In genomic region chr12:49618576-49618975, GRCh38 we compare ENCODE assay signal across 27 cellular contexts. TPM values are rescaled to one million over a fixed set of nuclear protein-coding genes. Genes with fewer than 3 reads are reported as not detected.
A peak's percentile ranks its signal among the peaks of the same experiment; 100 is the strongest.
DNase-seq lines count a peak whose midpoint lies in the region; ATAC-seq, FAIRE-seq and TF ChIP-seq lines count a peak whose summit lies in the region.
"Had no signal": no experiment of that assay in that cellular context is flagged by ENCODE, and none has a peak within 500 bp of the region (broad histone marks: within the 10 kb centered on the region; RNA-seq: fewer than 3 reads in every experiment).

No MANE protein-coding gene starts in this region.

- H3K4me1 ChIP-seq in adipocyte (ENCODE audit: control insufficient read depth, insufficient read depth, low read length) (peaks cover 32% of the 10 kb centered on the region), pancreas (peaks cover 0 to 8% (median 4%) of the 10 kb centered on the region in 3 donors)
- H3K4me1 ChIP-seq: BE2C had no signal

- peak overlapping the region; percentile 57 for H3K27ac Mint-ChIP-seq in activated naive CD4-positive, alpha-beta T cell treated with anti-CD3 and anti-CD28 coated beads, Interleukin-2, amount 50 U/mL, for 24 hours
- peak overlapping the region; percentile 56 for H3K27ac Mint-ChIP-seq in stimulated activated memory B cell treated with anti-CD40 and anti-IgM and Interleukin-4, amounts not matched to agents 10 μg/mL and 1 μg/mL and 100 μg/mL, for 72 hours
- no peak overlapping the region for H3K27ac Mint-ChIP-seq in activated T-helper 2 cell treated with anti-CD3 and anti-CD28 coated beads, Interferon-gamma antibody, Interleukin-2, Interleukin-4, amounts not matched to agents 10 μg/mL and 5 μg/mL and 100 μg/mL, durations not matched to agents 14 hours and 24 hours and 36 hours
- H3K27ac Mint-ChIP-seq: CD14-positive monocyte; CD4-positive, alpha-beta T cell had no signal

- no peaks in the 10 kb centered on the region for H3K36me3 ChIP-seq in H7 (replicated peaks; ENCODE audit: control insufficient read depth, insufficient read depth, low read length)
- no peaks in the 10 kb centered on the region for H3K36me3 ChIP-seq in adipocyte (ENCODE audit: control insufficient read depth, insufficient read depth, low read length, severe bottlenecking)
- H3K36me3 ChIP-seq in pancreas: no peaks in the 10 kb centered on the region
- H3K36me3 ChIP-seq: BE2C, HAP-1 had no signal

- no peak for TF ChIP-seq CTCF in pancreas (IDR thresholded peaks at IDR 0.05)

- no peak overlapping the region for H3K9ac ChIP-seq in adipocyte (ENCODE audit: low read length)
- H3K9ac ChIP-seq: BLaER1 treated with 17β-estradiol and CSF1 and Interleukin-3, amounts not matched to agents 10 nM and 100 nM had no signal

- H3K9me3 Mint-ChIP-seq in activated naive CD4-positive, alpha-beta T cell treated with anti-CD3 and anti-CD28 coated beads, Interleukin-2, amount 50 U/mL, for 24 hours: no peaks in the 10 kb centered on the region
- H3K9me3 Mint-ChIP-seq in stimulated activated memory B cell treated with anti-CD40 and anti-IgM and Interleukin-4, amounts not matched to agents 10 μg/mL and 1 μg/mL and 100 μg/mL, for 72 hours: no peaks in the 10 kb centered on the region
- H3K9me3 Mint-ChIP-seq in activated T-helper 2 cell treated with anti-CD3 and anti-CD28 coated beads, Interferon-gamma antibody, Interleukin-2, Interleukin-4, amounts not matched to agents 10 μg/mL and 5 μg/mL and 100 μg/mL, durations not matched to agents 14 hours and 24 hours and 36 hours: peaks cover 15% of the 10 kb centered on the region
- H3K9me3 Mint-ChIP-seq: CD4-positive, alpha-beta T cell had no signal

- no peak for FAIRE-seq in pancreas (lab: Jason Lieb, UNC)
- FAIRE-seq: A549, D721Med, GM12878, GM19239 had no signal

- intact Hi-C loops in activated T-helper 2 cell treated with anti-CD3 and anti-CD28 coated beads, Interferon-gamma antibody, Interleukin-2, Interleukin-4, amounts not matched to agents 10 μg/mL and 5 μg/mL and 100 μg/mL, durations not matched to agents 14 hours and 24 hours and 36 hours (cut with micrococcal nuclease): no loop called here
- intact Hi-C loops in pancreas (cut with DNase I): no loop called here

- WGBS in pancreas, 2 donors: 62 to 68% methylated on average over 1 of the region's 1 CpG

- H3K4me1 Mint-ChIP-seq in activated naive CD4-positive, alpha-beta T cell treated with anti-CD3 and anti-CD28 coated beads, Interleukin-2, amount 50 U/mL, for 24 hours: peaks cover 20% of the 10 kb centered on the region
- peaks cover 32% of the 10 kb centered on the region for H3K4me1 Mint-ChIP-seq in stimulated activated memory B cell treated with anti-CD40 and anti-IgM and Interleukin-4, amounts not matched to agents 10 μg/mL and 1 μg/mL and 100 μg/mL, for 72 hours
- peaks cover 18% of the 10 kb centered on the region for H3K4me1 Mint-ChIP-seq in activated T-helper 2 cell treated with anti-CD3 and anti-CD28 coated beads, Interferon-gamma antibody, Interleukin-2, Interleukin-4, amounts not matched to agents 10 μg/mL and 5 μg/mL and 100 μg/mL, durations not matched to agents 14 hours and 24 hours and 36 hours (ENCODE audit: low read depth)

- no peak overlapping the region for H3K4me3 Mint-ChIP-seq in activated naive CD4-positive, alpha-beta T cell treated with anti-CD3 and anti-CD28 coated beads, Interleukin-2, amount 50 U/mL, for 24 hours
- H3K4me3 Mint-ChIP-seq in stimulated activated memory B cell treated with anti-CD40 and anti-IgM and Interleukin-4, amounts not matched to agents 10 μg/mL and 1 μg/mL and 100 μg/mL, for 72 hours: no peak overlapping the region
- H3K4me3 Mint-ChIP-seq in activated T-helper 2 cell treated with anti-CD3 and anti-CD28 coated beads, Interferon-gamma antibody, Interleukin-2, Interleukin-4, amounts not matched to agents 10 μg/mL and 5 μg/mL and 100 μg/mL, durations not matched to agents 14 hours and 24 hours and 36 hours (ENCODE audit: low read depth): no peak overlapping the region
- H3K4me3 Mint-ChIP-seq: CD4-positive, alpha-beta T cell had no signal

- H3K27me3 ChIP-seq in H7 (ENCODE audit: control insufficient read depth, insufficient read depth, low read length) (peaks cover 3% of the 10 kb centered on the region; the same call in 1 of the 2 replicates), adipocyte (replicated peaks; ENCODE audit: control insufficient read depth, insufficient read depth, low read length) (no peaks in the 10 kb centered on the region), pancreas (no peaks in the 10 kb centered on the region)
- H3K27me3 ChIP-seq: BE2C had no signal

- no peak for DNase-seq in activated naive CD4-positive, alpha-beta T cell treated with Interleukin-2 at 50 U/mL for 16 hours
- DNase-seq in H7 (peak; percentile 6), adipocyte (ENCODE audit: low read depth) (no peak), pancreas (no peak)
- DNase-seq in activated T-helper 2 cell treated with anti-CD3 and anti-CD28 coated beads, Interferon-gamma antibody, Interleukin-2, Interleukin-4, amounts not matched to agents 10 μg/mL and 5 μg/mL and 100 μg/mL, durations not matched to agents 14 hours and 24 hours and 36 hours (ENCODE audit: low spot score): no peak
- DNase-seq: 8988T; ACHN; AML-193; BE2C; CD4-positive, alpha-beta T cell; CD8-positive, alpha-beta memory T cell; COR-L47; DMS 273 treated with DMSO at 0.1 percent for 48 hours; DMS79; EL; GDM1; GOT3 had no signal

- no peaks in the 10 kb centered on the region for H3K36me3 Mint-ChIP-seq in activated naive CD4-positive, alpha-beta T cell treated with anti-CD3 and anti-CD28 coated beads, Interleukin-2, amount 50 U/mL, for 24 hours
- no peaks in the 10 kb centered on the region for H3K36me3 Mint-ChIP-seq in stimulated activated memory B cell treated with anti-CD40 and anti-IgM and Interleukin-4, amounts not matched to agents 10 μg/mL and 1 μg/mL and 100 μg/mL, for 72 hours
- H3K36me3 Mint-ChIP-seq in activated T-helper 2 cell treated with anti-CD3 and anti-CD28 coated beads, Interferon-gamma antibody, Interleukin-2, Interleukin-4, amounts not matched to agents 10 μg/mL and 5 μg/mL and 100 μg/mL, durations not matched to agents 14 hours and 24 hours and 36 hours (ENCODE audit: low read depth): no peaks in the 10 kb centered on the region
- H3K36me3 Mint-ChIP-seq: CD14-positive monocyte; CD8-positive, alpha-beta memory T cell had no signal

- H3K27ac ChIP-seq in pancreas: no peak overlapping the region
- H3K27ac ChIP-seq: A549; BLaER1 treated with 17β-estradiol and CSF1 and Interleukin-3, amounts not matched to agents 10 nM and 100 nM had no signal

- H3K9me3 ChIP-seq in adipocyte (ENCODE audit: control insufficient read depth, low read length): peaks cover 11% of the 10 kb centered on the region
- no peaks in the 10 kb centered on the region for H3K9me3 ChIP-seq in pancreas
- H3K9me3 ChIP-seq: BE2C, HAP-1 had no signal

- H3K4me3 ChIP-seq in H7 (ENCODE audit: insufficient read depth, low read depth, low read length) (no peak overlapping the region), adipocyte (ENCODE audit: low read length) (peak overlapping the region; percentile 0), pancreas (no peak overlapping the region)
- H3K4me3 ChIP-seq: A549; BLaER1 treated with 17β-estradiol and CSF1 and Interleukin-3, amounts not matched to agents 10 nM and 100 nM; GM12878; HAP-1 had no signal

- ATAC-seq in stimulated activated memory B cell treated with anti-CD40 and anti-IgM and Interleukin-4, amounts not matched to agents 10 μg/mL and 1 μg/mL and 100 μg/mL, for 72 hours: no peak
- no peak for ATAC-seq in HG02885 (IDR thresholded peaks at IDR 0.05; ENCODE audit: poor library complexity, unreplicated experiment)
- no peak for ATAC-seq in pancreas
- ATAC-seq: A549, GM12878 had no signal

- no peaks in the 10 kb centered on the region for H3K27me3 Mint-ChIP-seq in activated naive CD4-positive, alpha-beta T cell treated with anti-CD3 and anti-CD28 coated beads, Interleukin-2, amount 50 U/mL, for 24 hours
- peaks cover 17% of the 10 kb centered on the region for H3K27me3 Mint-ChIP-seq in stimulated activated memory B cell treated with anti-CD40 and anti-IgM and Interleukin-4, amounts not matched to agents 10 μg/mL and 1 μg/mL and 100 μg/mL, for 72 hours
- H3K27me3 Mint-ChIP-seq in activated T-helper 2 cell treated with anti-CD3 and anti-CD28 coated beads, Interferon-gamma antibody, Interleukin-2, Interleukin-4, amounts not matched to agents 10 μg/mL and 5 μg/mL and 100 μg/mL, durations not matched to agents 14 hours and 24 hours and 36 hours (ENCODE audit: low read depth): peaks cover 35% of the 10 kb centered on the region

RNA-seq across cellular contexts. Expression of gene PRPF40B, which starts 4.8 kb away (rescaled TPM):
- total RNA-seq in H7 (2014; rRNA removed; shearing (Covaris generic)): 22.9 and 28.9 TPM in 2 replicates
- total RNA-seq in activated T-helper 2 cell treated with anti-CD3 and anti-CD28 coated beads, Interferon-gamma antibody, Interleukin-2, Interleukin-4, amounts not matched to agents 10 μg/mL and 5 μg/mL and 100 μg/mL, durations not matched to agents 14 hours and 24 hours and 36 hours: 10.1 and 13.3 TPM in 2 replicates
- total RNA-seq in pancreas: 10 to 100 TPM; 11.2 to 19.9 (median 13.2) TPM
- polyA plus RNA-seq in pancreas: 10 to 100 TPM; 44.9 to 58.3 TPM

RNA-seq across cellular contexts. Expression of gene FAM186B, which starts 13.1 kb away (rescaled TPM):
- total RNA-seq in H7 (2014; rRNA removed; shearing (Covaris generic)): 0.11 and 0.21 TPM in 2 replicates
- total RNA-seq in activated T-helper 2 cell treated with anti-CD3 and anti-CD28 coated beads, Interferon-gamma antibody, Interleukin-2, Interleukin-4, amounts not matched to agents 10 μg/mL and 5 μg/mL and 100 μg/mL, durations not matched to agents 14 hours and 24 hours and 36 hours: 0.30 and 0.37 TPM in 2 replicates
- total RNA-seq in pancreas: 1 to 10 TPM in 2 of 6 donors, under 1 TPM in 4; 0.49 to 1.7 (median 0.83) TPM
- under 1 TPM; 0.56 to 0.65 TPM for polyA plus RNA-seq in pancreas
- polyA plus RNA-seq: CD14-positive monocyte; CD8-positive, alpha-beta memory T cell had no signal

RNA-seq across cellular contexts. Expression of gene MCRS1, which starts 50.6 kb away (rescaled TPM):
- total RNA-seq in H7 (2014; rRNA removed; shearing (Covaris generic)): 113 and 124 TPM in 2 replicates
- 67.9 and 73.0 TPM in 2 replicates for total RNA-seq in activated T-helper 2 cell treated with anti-CD3 and anti-CD28 coated beads, Interferon-gamma antibody, Interleukin-2, Interleukin-4, amounts not matched to agents 10 μg/mL and 5 μg/mL and 100 μg/mL, durations not matched to agents 14 hours and 24 hours and 36 hours
- total RNA-seq in pancreas: 10 to 100 TPM; 19.3 to 29.9 (median 22.9) TPM
- polyA plus RNA-seq in pancreas: 10 to 100 TPM; 59.6 to 71.0 TPM
